20 cellular contexts compared by ENCODE assay signal in genomic region chr11:32219320-32219719, GRCh38.
"Had no signal": no experiment of that assay in that cellular context is flagged by ENCODE, and none has a peak within 500 bp of the region (broad histone marks: within the 10 kb centered on the region; RNA-seq: fewer than 3 reads in every experiment).

No MANE protein-coding gene starts in this region.

- H3K9me3 ChIP-seq: esophagus squamous epithelium, gastrocnemius medialis, heart right ventricle, left lung, lower lobe of right lung had no signal

- H3K4me1 ChIP-seq: esophagus squamous epithelium, gastrocnemius medialis, heart right ventricle, left lung, lower lobe of right lung had no signal

- H3K36me3 Mint-ChIP-seq: memory B cell had no signal

- H3K27ac Mint-ChIP-seq: memory B cell had no signal

- H3K4me1 Mint-ChIP-seq: memory B cell had no signal

- H3K27me3 ChIP-seq: esophagus squamous epithelium, gastrocnemius medialis had no signal

- H3K4me3 Mint-ChIP-seq: memory B cell had no signal

- DNase-seq: dermis blood vessel endothelial cell; dorsolateral prefrontal cortex; effector CD4-positive, alpha-beta T cell; effector memory CD4-positive, alpha-beta T cell; esophagus squamous epithelium; foreskin fibroblast; foreskin melanocyte; gastrocnemius medialis; glutamatergic neuron; heart right ventricle; hippocampal formation; left cardiac atrium; left lung; left ventricle myocardium superior; lower lobe of right lung; mammary epithelial cell; mesendoderm; midbrain had no signal

- H3K36me3 ChIP-seq: esophagus squamous epithelium, gastrocnemius medialis, heart right ventricle, left lung, lower lobe of right lung had no signal

- ATAC-seq: gastrocnemius medialis, heart right ventricle, left cardiac atrium, left lung, left ventricle myocardium superior, lower lobe of right lung had no signal

- H3K4me3 ChIP-seq: coronary artery, dorsolateral prefrontal cortex, esophagus squamous epithelium, gastrocnemius medialis, heart right ventricle, left lung, lower lobe of right lung had no signal

- H3K27ac ChIP-seq: coronary artery, dorsolateral prefrontal cortex, esophagus squamous epithelium, gastrocnemius medialis, heart right ventricle, left lung, lower lobe of right lung had no signal
